Comparison of ENCODE assay signal across 21 cellular contexts in the genomic region with DNA sequence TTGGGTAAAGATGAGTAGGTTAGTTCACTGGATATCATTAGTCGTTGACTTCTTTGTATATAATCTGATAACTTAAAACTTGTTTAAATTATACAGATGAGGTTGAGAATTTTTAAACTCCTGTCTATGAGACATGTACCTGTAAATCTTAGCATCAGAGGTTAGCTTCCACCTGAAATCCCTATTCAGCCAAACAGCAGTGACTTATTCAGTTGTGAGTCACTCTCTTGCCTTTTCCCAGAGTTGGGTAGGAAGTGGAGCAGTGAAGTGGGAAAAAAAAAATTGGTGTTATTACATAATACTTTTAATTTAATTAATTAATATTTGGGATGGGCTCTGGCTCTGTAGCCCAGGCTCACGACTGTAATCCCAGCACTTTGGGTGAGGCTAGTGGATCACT. TPM values are rescaled to one million over a fixed set of nuclear protein-coding genes. Genes with fewer than 3 reads are reported as not detected.
DNase-seq lines count a peak whose midpoint lies in the region; ATAC-seq and TF ChIP-seq lines count a peak whose summit lies in the region.
"Had no signal": no experiment of that assay in that cellular context is flagged by ENCODE, and none has a peak within 500 bp of the region (broad histone marks: within the 10 kb centered on the region; RNA-seq: fewer than 3 reads in every experiment).

No MANE protein-coding gene starts in this region.

- peak overlapping the region; percentile 47 for H3K4me3 Mint-ChIP-seq in CD8-positive, alpha-beta T cell
- H3K4me3 Mint-ChIP-seq in activated T-helper 1 cell treated with anti-CD3 and anti-CD28 coated beads, Interleukin-12 subunit alpha, Interleukin-12 subunit beta, Interleukin-2, Interleukin-4 antibody, amounts not matched to agents 30 ng/mL and 10 ng/mL and 1 ng/mL, durations not matched to agents 14 hours and 24 hours and 36 hours, result peak overlapping the region; percentile 89
- H3K4me3 Mint-ChIP-seq in naive B cell (peak overlapping the region in 6 of 8 donors; percentile 90 to 97 (median 94)), glutamatergic neuron (ENCODE audit: unreplicated experiment) (no peak overlapping the region)

- peaks cover 0 to 39% (median 8%) of the 10 kb centered on the region in 11 experiments; a peak in 7 of 22 replicates for H4K20me1 ChIP-seq in BLaER1 treated with 17β-estradiol and CSF1 and Interleukin-3, amounts not matched to agents 10 nM and 100 nM

- peaks cover 35 to 51% (median 42%) of the 10 kb centered on the region in 11 experiments; a peak in 21 of 22 replicates for H3K9me3 ChIP-seq in BLaER1 treated with 17β-estradiol and CSF1 and Interleukin-3, amounts not matched to agents 10 nM and 100 nM (replicated peaks in 1 of 11)
- peaks cover 7% of the 10 kb centered on the region for H3K9me3 ChIP-seq in CD8-positive, alpha-beta T cell (ENCODE audit: low read length)
- H3K9me3 ChIP-seq: ovary, SJSA1 had no signal

- CTCF ChIA-PET in CD8-positive, alpha-beta T cell (lab: Charles Lee), result interaction anchor here (0.6 kb wide), 1 partner anchor 23 kb away, joined by 3 read pairs; no protein-coding TSS in a partner anchor

- H3K27ac Mint-ChIP-seq in CD8-positive, alpha-beta T cell, result no peak overlapping the region
- H3K27ac Mint-ChIP-seq in activated T-helper 1 cell treated with anti-CD3 and anti-CD28 coated beads, Interleukin-12 subunit alpha, Interleukin-12 subunit beta, Interleukin-2, Interleukin-4 antibody, amounts not matched to agents 30 ng/mL and 10 ng/mL and 1 ng/mL, durations not matched to agents 14 hours and 24 hours and 36 hours, result no peak overlapping the region
- peak overlapping the region in 3 of 6 donors; percentile 57 to 85 (median 82) for H3K27ac Mint-ChIP-seq in naive B cell
- H3K27ac Mint-ChIP-seq in glutamatergic neuron (ENCODE audit: unreplicated experiment), result no peak overlapping the region
- H3K27ac Mint-ChIP-seq: activated CD4-positive, alpha-beta T cell treated with anti-CD3 and anti-CD28 coated beads for 36 hours had no signal

- peaks cover 51% of the 10 kb centered on the region for H3K4me1 Mint-ChIP-seq in CD8-positive, alpha-beta T cell (ENCODE audit: low read depth)
- H3K4me1 Mint-ChIP-seq in activated T-helper 1 cell treated with anti-CD3 and anti-CD28 coated beads, Interleukin-12 subunit alpha, Interleukin-12 subunit beta, Interleukin-2, Interleukin-4 antibody, amounts not matched to agents 30 ng/mL and 10 ng/mL and 1 ng/mL, durations not matched to agents 14 hours and 24 hours and 36 hours (ENCODE audit: low read depth), result peaks cover 12% of the 10 kb centered on the region
- H3K4me1 Mint-ChIP-seq in naive B cell (peaks cover 25 to 42% (median 40%) of the 10 kb centered on the region in 3 donors), glutamatergic neuron (ENCODE audit: low read depth, unreplicated experiment) (peaks cover 6% of the 10 kb centered on the region)

- peak overlapping the region in 1 of 10 experiments; percentile 84; a peak in 1 of 20 replicates for H3K4me3 ChIP-seq in BLaER1 treated with 17β-estradiol and CSF1 and Interleukin-3, amounts not matched to agents 10 nM and 100 nM
- no peak overlapping the region for H3K4me3 ChIP-seq in CD8-positive, alpha-beta T cell (ENCODE audit: low read depth, low read length)
- H3K4me3 ChIP-seq: left lung, mucosa of descending colon, ovary, PC-9, SJSA1 had no signal

- no peaks in the 10 kb centered on the region for H3K27me3 Mint-ChIP-seq in CD8-positive, alpha-beta T cell (ENCODE audit: low read depth)
- H3K27me3 Mint-ChIP-seq in activated T-helper 1 cell treated with anti-CD3 and anti-CD28 coated beads, Interleukin-12 subunit alpha, Interleukin-12 subunit beta, Interleukin-2, Interleukin-4 antibody, amounts not matched to agents 30 ng/mL and 10 ng/mL and 1 ng/mL, durations not matched to agents 14 hours and 24 hours and 36 hours (ENCODE audit: insufficient read depth), result no peaks in the 10 kb centered on the region
- H3K27me3 Mint-ChIP-seq in naive B cell (no peaks in the 10 kb centered on the region), glutamatergic neuron (ENCODE audit: unreplicated experiment) (peaks cover 2% of the 10 kb centered on the region)
- H3K27me3 Mint-ChIP-seq: activated CD4-positive, alpha-beta T cell treated with anti-CD3 and anti-CD28 coated beads for 36 hours had no signal

- H3K27me3 ChIP-seq in BLaER1 treated with 17β-estradiol and CSF1 and Interleukin-3, amounts not matched to agents 10 nM and 100 nM, result no peaks in the 10 kb centered on the region
- H3K27me3 ChIP-seq in CD8-positive, alpha-beta T cell (ENCODE audit: insufficient read depth, low read length), result no peaks in the 10 kb centered on the region
- H3K27me3 ChIP-seq: brain microvascular endothelial cell, left lung, ovary, SJSA1 had no signal

- TF ChIP-seq CTCF in CD8-positive, alpha-beta T cell (IDR thresholded peaks at IDR 0.05), result no peak
- no peak for TF ChIP-seq CTCF in glutamatergic neuron (IDR thresholded peaks at IDR 0.05; ENCODE audit: partially characterized antibody, unreplicated experiment)

- H3K36me3 Mint-ChIP-seq in CD8-positive, alpha-beta T cell, result peaks cover 25% of the 10 kb centered on the region
- H3K36me3 Mint-ChIP-seq in activated T-helper 1 cell treated with anti-CD3 and anti-CD28 coated beads, Interleukin-12 subunit alpha, Interleukin-12 subunit beta, Interleukin-2, Interleukin-4 antibody, amounts not matched to agents 30 ng/mL and 10 ng/mL and 1 ng/mL, durations not matched to agents 14 hours and 24 hours and 36 hours (ENCODE audit: low read depth), result peaks cover 43% of the 10 kb centered on the region
- H3K36me3 Mint-ChIP-seq in naive B cell (peaks cover 4 to 14% of the 10 kb centered on the region in 2 donors), glutamatergic neuron (ENCODE audit: unreplicated experiment) (peaks cover 5% of the 10 kb centered on the region)

- POLR2A ChIA-PET in CD8-positive, alpha-beta T cell (lab: Charles Lee), result interaction anchor here (0.6 kb wide), 1 partner anchor 899 kb away, joined by 5 read pairs; no protein-coding TSS in a partner anchor

- H3K27ac ChIP-seq in BLaER1 treated with 17β-estradiol and CSF1 and Interleukin-3, amounts not matched to agents 10 nM and 100 nM, result no peak overlapping the region
- H3K27ac ChIP-seq in CD8-positive, alpha-beta T cell (ENCODE audit: low read depth, low read length), result no peak overlapping the region
- H3K27ac ChIP-seq: brain microvascular endothelial cell, ovary, PC-9, SJSA1 had no signal

- H3K4me1 ChIP-seq in BLaER1 treated with 17β-estradiol and CSF1 and Interleukin-3, amounts not matched to agents 10 nM and 100 nM, result peaks cover 17 to 28% (median 22%) of the 10 kb centered on the region in 10 experiments
- H3K4me1 ChIP-seq in CD8-positive, alpha-beta T cell (ENCODE audit: insufficient read depth, low read length), result peaks cover 13% of the 10 kb centered on the region
- H3K4me1 ChIP-seq: SJSA1 had no signal

- DNase-seq in CD8-positive, alpha-beta T cell, result no peak
- DNase-seq in activated T-helper 1 cell treated with anti-CD3 and anti-CD28 coated beads, Interleukin-12 subunit alpha, Interleukin-12 subunit beta, Interleukin-2, Interleukin-4 antibody, amounts not matched to agents 30 ng/mL and 10 ng/mL and 1 ng/mL, durations not matched to agents 14 hours and 24 hours and 36 hours (ENCODE audit: low spot score), result no peak
- DNase-seq in naive B cell (no peak), glutamatergic neuron (no peak), SK-N-DZ (ENCODE audit: low spot score) (no peak)
- no peak for DNase-seq in activated effector memory CD4-positive, alpha-beta T cell treated with Interleukin-2 at 50 U/mL for 16 hours
- DNase-seq: activated CD4-positive, alpha-beta T cell treated with anti-CD3 and anti-CD28 coated beads for 36 hours; activated CD8-positive, alpha-beta memory T cell treated with anti-CD3 and anti-CD28 coated beads, Interleukin-2, amount 50 U/mL, for 48 hours; activated naive CD4-positive, alpha-beta T cell treated with anti-CD3 and anti-CD28 coated beads, Interleukin-2, amount 50 U/mL, for 16 hours; brain microvascular endothelial cell; dermis blood vessel endothelial cell; DMS153; erythroblast; left lung; mucosa of descending colon; NCI-H1436 treated with DMSO at 0.1 percent for 48 hours; ovary; PC-9; T1000 had no signal

- ATAC-seq in CD8-positive, alpha-beta T cell, result no peak
- ATAC-seq in naive B cell (ENCODE audit: low read depth in 2 of 2), result no peak
- ATAC-seq: activated CD4-positive, alpha-beta T cell treated with anti-CD3 and anti-CD28 coated beads for 36 hours; left lung; mucosa of descending colon had no signal

- intact Hi-C loops in CD8-positive, alpha-beta T cell (cut with DNase I, micrococcal nuclease), result loop anchor here in 1 of 2 experiments (10.0 kb wide), 1 partner anchor 132 kb away; a partner anchor contains a TSS
- intact Hi-C loops in activated T-helper 1 cell treated with anti-CD3 and anti-CD28 coated beads, Interleukin-12 subunit alpha, Interleukin-12 subunit beta, Interleukin-2, Interleukin-4 antibody, amounts not matched to agents 30 ng/mL and 10 ng/mL and 1 ng/mL, durations not matched to agents 14 hours and 24 hours and 36 hours (cut with micrococcal nuclease), result no loop called here

- no peak overlapping the region for H3K9ac ChIP-seq in BLaER1 treated with 17β-estradiol and CSF1 and Interleukin-3, amounts not matched to agents 10 nM and 100 nM

- no peaks in the 10 kb centered on the region for H3K9me3 Mint-ChIP-seq in CD8-positive, alpha-beta T cell
- H3K9me3 Mint-ChIP-seq in activated T-helper 1 cell treated with anti-CD3 and anti-CD28 coated beads, Interleukin-12 subunit alpha, Interleukin-12 subunit beta, Interleukin-2, Interleukin-4 antibody, amounts not matched to agents 30 ng/mL and 10 ng/mL and 1 ng/mL, durations not matched to agents 14 hours and 24 hours and 36 hours, result peaks cover 35% of the 10 kb centered on the region
- H3K9me3 Mint-ChIP-seq in naive B cell (peaks cover 0 to 13% (median 2%) of the 10 kb centered on the region in 7 donors), glutamatergic neuron (ENCODE audit: unreplicated experiment) (peaks cover 2% of the 10 kb centered on the region)

- H3K4me2 ChIP-seq in BLaER1 treated with 17β-estradiol and CSF1 and Interleukin-3, amounts not matched to agents 10 nM and 100 nM, result peak overlapping the region; percentile 88 to 97 (median 96); a peak in 15 of 22 replicates

- peaks cover 33 to 69% (median 52%) of the 10 kb centered on the region in 11 experiments for H3K36me3 ChIP-seq in BLaER1 treated with 17β-estradiol and CSF1 and Interleukin-3, amounts not matched to agents 10 nM and 100 nM
- H3K36me3 ChIP-seq in CD8-positive, alpha-beta T cell (ENCODE audit: insufficient read depth, low read length), result no peaks in the 10 kb centered on the region
- H3K36me3 ChIP-seq: brain microvascular endothelial cell, left lung, ovary had no signal

RNA-seq across cellular contexts. Expression of a gene that starts 32.8 kb away (rescaled TPM):
- 10 to 100 TPM; 11.2 to 11.9 TPM for total RNA-seq in CD8-positive, alpha-beta T cell
- total RNA-seq in activated T-helper 1 cell treated with anti-CD3 and anti-CD28 coated beads, Interleukin-12 subunit alpha, Interleukin-12 subunit beta, Interleukin-2, Interleukin-4 antibody, amounts not matched to agents 30 ng/mL and 10 ng/mL and 1 ng/mL, durations not matched to agents 14 hours and 24 hours and 36 hours, result 16.0 and 18.3 TPM in 2 replicates
- polyA plus RNA-seq in naive B cell (ENCODE audit: low read depth in 6 of 6), result 10 to 100 TPM; 16.5 to 31.2 (median 18.6) TPM
- 22.8 TPM for total RNA-seq in glutamatergic neuron (ENCODE audit: unreplicated experiment)
- polyA plus RNA-seq in SK-N-DZ (2014; cell fraction: cytosol; rRNA removed), result 2.7 and 2.8 TPM in 2 replicates
- 3.1 and 4.2 TPM in 2 replicates for polyA plus RNA-seq in SK-N-DZ (2014; cell fraction: nucleus; rRNA removed)

RNA-seq across cellular contexts. Expression of a gene that starts 35.2 kb away (rescaled TPM):
- total RNA-seq in CD8-positive, alpha-beta T cell, result 10 to 100 TPM; 49.4 to 51.2 TPM
- total RNA-seq in activated T-helper 1 cell treated with anti-CD3 and anti-CD28 coated beads, Interleukin-12 subunit alpha, Interleukin-12 subunit beta, Interleukin-2, Interleukin-4 antibody, amounts not matched to agents 30 ng/mL and 10 ng/mL and 1 ng/mL, durations not matched to agents 14 hours and 24 hours and 36 hours, result 23.5 and 25.8 TPM in 2 replicates
- polyA plus RNA-seq in naive B cell (ENCODE audit: low read depth in 6 of 6), result 10 to 100 TPM in 5 of 6 donors, 1 to 10 TPM in 1; 6.7 to 31.5 (median 14.8) TPM
- total RNA-seq in glutamatergic neuron (ENCODE audit: unreplicated experiment), result 62.3 TPM
- 33.4 and 42.0 TPM in 2 replicates for polyA plus RNA-seq in SK-N-DZ (2014; cell fraction: cytosol; rRNA removed)
- polyA plus RNA-seq in SK-N-DZ (2014; cell fraction: nucleus; rRNA removed), result 77.9 and 91.2 TPM in 2 replicates
